16 cellular contexts compared by ENCODE assay signal in the genomic region with DNA sequence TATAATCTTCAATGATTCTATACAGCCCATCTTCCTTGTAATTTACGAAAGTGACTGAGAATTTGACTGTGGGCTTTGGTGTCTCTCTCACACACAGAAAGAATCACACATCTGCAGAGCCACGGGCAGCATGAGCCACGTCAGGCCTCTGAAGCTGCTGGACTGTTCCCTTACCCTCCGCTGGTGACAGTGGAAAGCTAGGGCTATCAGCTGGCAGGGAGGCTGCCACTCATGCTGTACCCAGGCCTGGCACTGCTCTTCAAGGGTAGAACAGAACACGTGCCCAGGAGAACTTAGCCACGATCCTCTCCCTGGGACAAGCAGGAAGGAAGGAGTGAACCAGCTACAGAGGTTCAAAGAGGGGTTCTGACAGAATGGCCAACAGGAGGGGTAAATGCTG.
DNase-seq lines count a peak whose midpoint lies in the region; ATAC-seq and TF ChIP-seq lines count a peak whose summit lies in the region.
"Had no signal": no experiment of that assay in that cellular context is flagged by ENCODE, and none has a peak within 500 bp of the region (broad histone marks: within the 10 kb centered on the region; RNA-seq: fewer than 3 reads in every experiment).

No MANE protein-coding gene starts in this region.

- H3K4ac ChIP-seq in IMR-90 (ENCODE audit: low read depth, low read length) = no peak overlapping the region

- no peak overlapping the region for H3K14ac ChIP-seq in IMR-90 (replicated peaks; ENCODE audit: low read depth, low read length)

- peaks cover 51 to 88% (median 69%) of the 10 kb centered on the region in 4 donors for H3K4me1 Mint-ChIP-seq in CD4-positive, alpha-beta memory T cell
- no peaks in the 10 kb centered on the region for H3K4me1 Mint-ChIP-seq in osteocyte (ENCODE audit: unreplicated experiment)

- no peak overlapping the region for H3K4me2 ChIP-seq in IMR-90 (ENCODE audit: low read depth, low read length)

- 67% methylated on average over 3 of the region's 6 CpGs; no CpG with 5 or more reads in 1 of the 2 experiments for WGBS in IMR-90 (ENCODE audit: extremely low coverage in 2 of 2, insufficient read length in 1 of 2), 2 experiments
- 56 to 72% (median 64%) methylated on average over 6 of the region's 6 CpGs for WGBS in heart left ventricle, 4 donors

- peaks cover 0 to 2% (median 0%) of the 10 kb centered on the region in 8 donors for H3K9me3 Mint-ChIP-seq in CD4-positive, alpha-beta memory T cell
- no peaks in the 10 kb centered on the region for H3K9me3 Mint-ChIP-seq in osteocyte (ENCODE audit: unreplicated experiment)
- H3K9me3 Mint-ChIP-seq: activated T-cell treated with anti-CD3 and anti-CD28 coated beads, Interleukin-2, amount 50 U/mL, for 4 hours had no signal

- intact Hi-C loops in CD4-positive, alpha-beta memory T cell (cut with micrococcal nuclease) = loop anchor here (2.0 to 5.0 kb wide), 2 partner anchors 48 to 193 kb away; no protein-coding TSS in a partner anchor
- intact Hi-C loops in IMR-90 (cut with micrococcal nuclease) = loop anchor here (5.0 kb wide), 2 partner anchors 92 to 132 kb away; a partner anchor contains a TSS
- intact Hi-C loops in heart left ventricle (cut with DNase I) = loop anchor here in 3 of 10 donors (2.0 to 10.0 kb wide), 3 partner anchors 89 to 329 kb away; a partner anchor contains a TSS

- H3K27me3 ChIP-seq in CD4-positive, alpha-beta memory T cell (ENCODE audit: insufficient read depth, low read length) = no peaks in the 10 kb centered on the region
- H3K27me3 ChIP-seq in IMR-90 (ENCODE audit: control insufficient read depth, insufficient read depth, low read length) (no peaks in the 10 kb centered on the region), heart left ventricle (no peaks in the 10 kb centered on the region)
- H3K27me3 ChIP-seq: breast epithelium, neutrophil had no signal

- TF ChIP-seq CTCF in IMR-90 (conservative IDR thresholded peaks at IDR 0.05; ENCODE audit: low read depth, low read length) (no peak), heart left ventricle (IDR thresholded peaks at IDR 0.05) (no peak), osteocyte (IDR thresholded peaks at IDR 0.05) (no peak)

- ATAC-seq in IMR-90 (ENCODE audit: low read depth) (no peak), heart left ventricle (peak; percentile 95 to 98 (median 96)), HG02623 (IDR thresholded peaks at IDR 0.05; ENCODE audit: unreplicated experiment) (no peak), HG02763 (IDR thresholded peaks at IDR 0.05; ENCODE audit: unreplicated experiment) (no peak)
- ATAC-seq: activated T-cell treated with anti-CD3 and anti-CD28 coated beads, Interleukin-2, amount 50 U/mL, for 4 hours; K562 had no signal

- H2AFZ ChIP-seq in IMR-90 (replicated peaks; ENCODE audit: low read length, poor library complexity) = no peak overlapping the region

- no peak overlapping the region for H3K4me3 ChIP-seq in CD4-positive, alpha-beta memory T cell (ENCODE audit: low read length in 2 of 2)
- no peak overlapping the region for H3K4me3 ChIP-seq in IMR-90 (ENCODE audit: insufficient read depth, low read depth, low read length)
- H3K4me3 ChIP-seq in heart left ventricle = no peak overlapping the region
- H3K4me3 ChIP-seq: breast epithelium, K562, thoracic aorta had no signal

- dilution Hi-C loops in IMR-90 (cut with HindIII; ENCODE audit: low sequenced_read_pairs, unreplicated experiment) = no loop called here

- no peaks in the 10 kb centered on the region for H3K9me3 ChIP-seq in CD4-positive, alpha-beta memory T cell (ENCODE audit: control insufficient read depth in 1 of 2, low read length in 2 of 2)
- H3K9me3 ChIP-seq in IMR-90 (ENCODE audit: control insufficient read depth, insufficient read depth, low read length) (no peaks in the 10 kb centered on the region), heart left ventricle (no peaks in the 10 kb centered on the region)
- H3K9me3 ChIP-seq: breast epithelium, Caco-2, neutrophil, thoracic aorta had no signal

- H3K27me3 Mint-ChIP-seq in CD4-positive, alpha-beta memory T cell = no peaks in the 10 kb centered on the region
- H3K27me3 Mint-ChIP-seq in osteocyte (ENCODE audit: unreplicated experiment) = no peaks in the 10 kb centered on the region

- CTCF ChIA-PET in CD4-positive, alpha-beta memory T cell (lab: Charles Lee; ENCODE audit: partially characterized antibody) = interaction anchor here (1.0 to 1.3 kb wide), 2 partner anchors 11 to 12 kb away, joined by 3 read pairs; no protein-coding TSS in a partner anchor
- CTCF ChIA-PET in IMR-90 (lab: Yijun Ruan, JAX) = no interaction called here

- POLR2A ChIA-PET in CD4-positive, alpha-beta memory T cell (lab: Charles Lee; ENCODE audit: partially characterized antibody) = interaction anchor here (3.3 to 3.6 kb wide), 2 partner anchors 90 to 190 kb away, joined by 19 to 62 read pairs; a partner anchor contains a TSS
- POLR2A ChIA-PET in IMR-90 (lab: Charles Lee; ENCODE audit: unreplicated experiment) = no interaction called here

- peak overlapping the region; percentile 33 for H3K27ac ChIP-seq in CD4-positive, alpha-beta memory T cell (ENCODE audit: low read depth, low read length)
- H3K27ac ChIP-seq in IMR-90 (ENCODE audit: insufficient read depth, low read length) (no peak overlapping the region), heart left ventricle (peak overlapping the region in 10 of 12 donors; percentile 6 to 76 (median 15))
- H3K27ac ChIP-seq: breast epithelium, neutrophil, thoracic aorta had no signal

- H2BK120ac ChIP-seq in IMR-90 (ENCODE audit: low read depth, low read length) = no peak overlapping the region

- no peak overlapping the region for H3K56ac ChIP-seq in IMR-90 (ENCODE audit: extremely low read depth, insufficient read depth, low read length)

- H4K91ac ChIP-seq in IMR-90 (ENCODE audit: insufficient read depth, low read depth, low read length) = no peak overlapping the region; the same call in 1 of the 2 replicates

- BruUV-seq in IMR-90 (replicated peaks; lab: Mats Ljungman, UMichigan) = no TSS peak

- peak overlapping the region in 7 of 8 donors; percentile 27 to 87 (median 57) for H3K4me3 Mint-ChIP-seq in CD4-positive, alpha-beta memory T cell
- no peak overlapping the region for H3K4me3 Mint-ChIP-seq in osteocyte (ENCODE audit: unreplicated experiment)
- H3K4me3 Mint-ChIP-seq: activated T-cell treated with anti-CD3 and anti-CD28 coated beads, Interleukin-2, amount 50 U/mL, for 4 hours had no signal

- H2BK5ac ChIP-seq in IMR-90 (ENCODE audit: low read depth, low read length, poor library complexity, severe bottlenecking) = no peak overlapping the region

- H2AK9ac ChIP-seq in IMR-90 (replicated peaks; ENCODE audit: low read depth, low read length, poor library complexity) = peak overlapping the region; percentile 8

- peaks cover 50% of the 10 kb centered on the region for H3K36me3 ChIP-seq in CD4-positive, alpha-beta memory T cell (ENCODE audit: insufficient read depth, low read length)
- H3K36me3 ChIP-seq in IMR-90 (ENCODE audit: control insufficient read depth, insufficient read depth, low read length) (peaks cover 39% of the 10 kb centered on the region), heart left ventricle (peaks cover 2 to 87% (median 73%) of the 10 kb centered on the region in 9 donors)

- no peak overlapping the region for H3K18ac ChIP-seq in IMR-90 (ENCODE audit: low read depth, low read length)

- no peak overlapping the region for H3K9ac ChIP-seq in IMR-90 (ENCODE audit: low read depth, low read length)

- peaks cover 8 to 45% of the 10 kb centered on the region in 2 experiments for H3K79me1 ChIP-seq in IMR-90 (ENCODE audit: low read depth in 1 of 2, low read length in 2 of 2)

- no peak overlapping the region for H4K8ac ChIP-seq in IMR-90 (ENCODE audit: low read depth in 2 of 2, low read length in 2 of 2)

- no peaks in the 10 kb centered on the region; the same call in 1 of the 2 replicates for H4K20me1 ChIP-seq in IMR-90 (ENCODE audit: insufficient read depth, low read length)

- no peak overlapping the region for H2AK5ac ChIP-seq in IMR-90 (ENCODE audit: low read depth, low read length)

- TF ChIP-seq RAD21 in IMR-90 (IDR thresholded peaks at IDR 0.05; ENCODE audit: low read length) = no peak

- no peak overlapping the region for H3K23ac ChIP-seq in IMR-90 (ENCODE audit: low read depth, low read length)

- H3K36me3 Mint-ChIP-seq in CD4-positive, alpha-beta memory T cell = peaks cover 60 to 82% of the 10 kb centered on the region in 2 donors
- peaks cover 48% of the 10 kb centered on the region for H3K36me3 Mint-ChIP-seq in osteocyte (ENCODE audit: unreplicated experiment)

- no peak overlapping the region for H2BK15ac ChIP-seq in IMR-90 (ENCODE audit: low read depth, low read length)

- H2BK20ac ChIP-seq in IMR-90 (ENCODE audit: low read depth, low read length) = no peak overlapping the region

- DNase-seq in CD4-positive, alpha-beta memory T cell = no peak
- DNase-seq in IMR-90 (no peak), heart left ventricle (peak; percentile 52 to 80 (median 72)), osteocyte (ENCODE audit: extremely low spot score, unreplicated experiment) (peak; percentile 62), NAMALWA (ENCODE audit: low spot score) (no peak)
- DNase-seq: activated T-cell treated with anti-CD3 and anti-CD28 coated beads, Interleukin-2, amount 50 U/mL, for 4 hours; Caco-2; dermis blood vessel endothelial cell; foreskin melanocyte; NCI-H187 had no signal

- H3K9me1 ChIP-seq in IMR-90 (ENCODE audit: insufficient read depth, low read length) = peaks cover 4% of the 10 kb centered on the region

- TF ChIP-seq POLR2A in IMR-90 (IDR thresholded peaks at IDR 0.05; ENCODE audit: low read depth, low read length) (no peak), heart left ventricle (IDR thresholded peaks at IDR 0.05) (no peak)

- in situ Hi-C loops in IMR-90 (cut with MboI; ENCODE audit: low sequenced_read_pairs) = no loop called here

- peaks cover 49% of the 10 kb centered on the region for H3K4me1 ChIP-seq in CD4-positive, alpha-beta memory T cell (ENCODE audit: insufficient read depth, low read length)
- H3K4me1 ChIP-seq in IMR-90 (ENCODE audit: control insufficient read depth, insufficient read depth, low read length) = peaks cover 3% of the 10 kb centered on the region
- peaks cover 0 to 35% (median 13%) of the 10 kb centered on the region in 12 donors for H3K4me1 ChIP-seq in heart left ventricle
- H3K4me1 ChIP-seq: breast epithelium, Caco-2 had no signal

- H3K27ac Mint-ChIP-seq in CD4-positive, alpha-beta memory T cell = peak overlapping the region; percentile 42 to 96 (median 90)
- H3K27ac Mint-ChIP-seq in osteocyte (ENCODE audit: unreplicated experiment) = no peak overlapping the region

- H4K5ac ChIP-seq in IMR-90 (ENCODE audit: low read depth, low read length) = no peak overlapping the region

TF ChIP-seq in IMR-90, 13 proteins besides CTCF, POLR2A, EP300 and RAD21 (continues in another document):
- no peak for TF ChIP-seq CHD1 (IDR thresholded peaks at IDR 0.05; ENCODE audit: low read depth, low read length)

Comparison
In these comparisons a context has a peak if more than half of its experiments do, and no peak if none do; other contexts are left out.
1. DNase-seq: peak in heart left ventricle (5 of 5) and osteocyte (single experiment); none in CD4-positive, alpha-beta memory T cell (0 of 5), IMR-90 (single experiment) and NAMALWA (single experiment).
2. ATAC-seq: peak in heart left ventricle (4 of 4); none in IMR-90 (single experiment), HG02623 (single experiment) and HG02763 (single experiment).